In genomic region chr5:51665295-51665593, GRCh38 we compare ENCODE assay signal across 24 cellular contexts.
"Had no signal": no experiment of that assay in that cellular context is flagged by ENCODE, and none has a peak within 500 bp of the region (broad histone marks: within the 10 kb centered on the region; RNA-seq: fewer than 3 reads in every experiment).

No MANE protein-coding gene starts in this region.

- H3K27ac ChIP-seq: dorsolateral prefrontal cortex, epithelial cell of prostate, esophagus muscularis mucosa, foreskin keratinocyte, prostate gland, right atrium auricular region, skin epidermis, thoracic aorta, tibial nerve, upper lobe of right lung, uterus had no signal

- H3K4me1 ChIP-seq: esophagus muscularis mucosa, foreskin keratinocyte, prostate gland, right atrium auricular region, upper lobe of right lung, uterus had no signal

- H3K4me3 Mint-ChIP-seq: endodermal cell; memory B cell; naive B cell; natural killer cell treated with Interleukin-12 subunit alpha and Interleukin-12 subunit beta and Interleukin-15 and Interleukin-18, amount 100 ng/mL, for 72 hours; stimulated activated naive B cell treated with anti-CD40 and anti-IgM and Interleukin-4, amounts not matched to agents 10 μg/mL and 1 μg/mL and 100 μg/mL, for 72 hours; stimulated activated naive CD8-positive, alpha-beta T cell treated with anti-CD3 and anti-CD28 coated beads, Interleukin-15, Interleukin-2, amounts not matched to agents 100 ng/mL and 50 ng/mL, for 24 hours had no signal

- H3K36me3 ChIP-seq: esophagus muscularis mucosa, prostate gland, right atrium auricular region, thoracic aorta, tibial nerve, upper lobe of right lung, uterus had no signal

- H3K4me1 Mint-ChIP-seq: memory B cell; naive B cell; stimulated activated naive B cell treated with anti-CD40 and anti-IgM and Interleukin-4, amounts not matched to agents 10 μg/mL and 1 μg/mL and 100 μg/mL, for 72 hours had no signal

- H3K27me3 Mint-ChIP-seq: memory B cell; naive B cell; natural killer cell treated with Interleukin-12 subunit alpha and Interleukin-12 subunit beta and Interleukin-15 and Interleukin-18, amount 100 ng/mL, for 72 hours; stimulated activated naive B cell treated with anti-CD40 and anti-IgM and Interleukin-4, amounts not matched to agents 10 μg/mL and 1 μg/mL and 100 μg/mL, for 72 hours; stimulated activated naive CD8-positive, alpha-beta T cell treated with anti-CD3 and anti-CD28 coated beads, Interleukin-15, Interleukin-2, amounts not matched to agents 100 ng/mL and 50 ng/mL, for 24 hours had no signal

- H3K9me3 ChIP-seq: esophagus muscularis mucosa, mucosa of descending colon, prostate gland, right atrium auricular region, thoracic aorta, tibial nerve, upper lobe of right lung, uterus had no signal

- H3K27ac Mint-ChIP-seq: endodermal cell; memory B cell; naive B cell; natural killer cell treated with Interleukin-12 subunit alpha and Interleukin-12 subunit beta and Interleukin-15 and Interleukin-18, amount 100 ng/mL, for 72 hours; stimulated activated naive B cell treated with anti-CD40 and anti-IgM and Interleukin-4, amounts not matched to agents 10 μg/mL and 1 μg/mL and 100 μg/mL, for 72 hours; stimulated activated naive CD8-positive, alpha-beta T cell treated with anti-CD3 and anti-CD28 coated beads, Interleukin-15, Interleukin-2, amounts not matched to agents 100 ng/mL and 50 ng/mL, for 24 hours had no signal

- ATAC-seq: foreskin keratinocyte; left lobe of liver; mucosa of descending colon; natural killer cell treated with Interleukin-12 subunit alpha and Interleukin-12 subunit beta and Interleukin-15 and Interleukin-18, amount 100 ng/mL, for 72 hours; stimulated activated naive B cell treated with anti-CD40 and anti-IgM and Interleukin-4, amounts not matched to agents 10 μg/mL and 1 μg/mL and 100 μg/mL, for 72 hours; upper lobe of right lung had no signal

- H3K4me3 ChIP-seq: dorsolateral prefrontal cortex, esophagus muscularis mucosa, lung, mucosa of descending colon, prostate gland, right atrium auricular region, skin epidermis, thoracic aorta, tibial nerve, upper lobe of right lung, uterus had no signal

- DNase-seq: dorsolateral prefrontal cortex; effector CD8-positive, alpha-beta T cell; endodermal cell; foreskin keratinocyte; mucosa of descending colon; naive B cell; nucleus accumbens; stimulated activated CD4-positive, alpha-beta T cell treated with anti-CD3 and anti-CD28 coated beads, Interleukin-15, amount 100 ng/mL, for 24 hours; stimulated activated CD4-positive, alpha-beta T cell treated with anti-CD3 and anti-CD28 coated beads, Interleukin-2, amount 100 ng/mL, for 48 hours; stimulated activated naive B cell treated with anti-CD40 and anti-IgM and Interleukin-4, amounts not matched to agents 10 μg/mL and 1 μg/mL and 100 μg/mL, for 72 hours; upper lobe of right lung; uterus had no signal

- H3K27me3 ChIP-seq: esophagus muscularis mucosa, foreskin keratinocyte, right atrium auricular region, tibial nerve, upper lobe of right lung, uterus had no signal

- H3K36me3 Mint-ChIP-seq: memory B cell; naive B cell; natural killer cell treated with Interleukin-12 subunit alpha and Interleukin-12 subunit beta and Interleukin-15 and Interleukin-18, amount 100 ng/mL, for 72 hours; stimulated activated naive B cell treated with anti-CD40 and anti-IgM and Interleukin-4, amounts not matched to agents 10 μg/mL and 1 μg/mL and 100 μg/mL, for 72 hours had no signal

- H3K9me3 Mint-ChIP-seq: endodermal cell; memory B cell; stimulated activated naive CD8-positive, alpha-beta T cell treated with anti-CD3 and anti-CD28 coated beads, Interleukin-15, Interleukin-2, amounts not matched to agents 100 ng/mL and 50 ng/mL, for 24 hours had no signal
